ENCODE assay signal across 25 cellular contexts in genomic region chr20:32140603-32141002, GRCh38.
"Had no signal": no experiment of that assay in that cellular context is flagged by ENCODE, and none has a peak within 500 bp of the region (broad histone marks: within the 10 kb centered on the region; RNA-seq: fewer than 3 reads in every experiment).

No MANE protein-coding gene starts in this region.

- H3K4me3 Mint-ChIP-seq: activated B cell treated with CpG ODN at 0.5 μM for 24 hours; activated CD8-positive, alpha-beta T cell treated with anti-CD3 and anti-CD28 coated beads for 36 hours; activated naive CD4-positive, alpha-beta T cell treated with anti-CD3 and anti-CD28 coated beads for 36 hours; activated naive CD8-positive, alpha-beta T cell treated with anti-CD3 and anti-CD28 coated beads, Interleukin-2, amount 10 ng/mL, durations not matched to agents 7 days and 5 days; activated T-cell treated with anti-CD3 and anti-CD28 coated beads, Interleukin-2, amount 50 U/mL, for 72 hours; nephron had no signal

- H3K27me3 Mint-ChIP-seq: activated B cell treated with CpG ODN at 0.5 μM for 24 hours; activated CD8-positive, alpha-beta T cell treated with anti-CD3 and anti-CD28 coated beads for 36 hours; activated naive CD8-positive, alpha-beta T cell treated with anti-CD3 and anti-CD28 coated beads, Interleukin-2, amount 10 ng/mL, durations not matched to agents 7 days and 5 days had no signal

- H3K36me3 ChIP-seq: ovary had no signal

- H3K4me3 ChIP-seq: ascending aorta, esophagus squamous epithelium, heart right ventricle, left ventricle myocardium inferior, lung, ovary, psoas muscle, testis, transverse colon had no signal

- H3K9me3 ChIP-seq: ascending aorta, esophagus squamous epithelium, heart right ventricle, left ventricle myocardium inferior, ovary, psoas muscle, testis, transverse colon had no signal

- H3K27ac ChIP-seq: ascending aorta, brain microvascular endothelial cell, epithelial cell of prostate, esophagus squamous epithelium, heart right ventricle, left ventricle myocardium inferior, ovary, psoas muscle, testis, transverse colon had no signal

- ATAC-seq: activated CD8-positive, alpha-beta T cell treated with anti-CD3 and anti-CD28 coated beads for 36 hours; activated T-cell treated with anti-CD3 and anti-CD28 coated beads, Interleukin-2, amount 50 U/mL, for 72 hours; heart right ventricle; psoas muscle; stimulated activated naive CD8-positive, alpha-beta T cell treated with anti-CD3 and anti-CD28 coated beads, Interleukin-15, Interleukin-2, amounts not matched to agents 100 U/mL and 50 U/mL, for 24 hours had no signal

- H3K27me3 ChIP-seq: ascending aorta, brain microvascular endothelial cell, esophagus squamous epithelium, heart right ventricle, ovary, testis, transverse colon had no signal

- H3K4me1 ChIP-seq: ascending aorta, esophagus squamous epithelium, heart right ventricle, left ventricle myocardium inferior, psoas muscle, testis, transverse colon had no signal

- H3K9me3 Mint-ChIP-seq: activated B cell treated with CpG ODN at 0.5 μM for 24 hours; activated CD8-positive, alpha-beta T cell treated with anti-CD3 and anti-CD28 coated beads for 36 hours; activated naive CD4-positive, alpha-beta T cell treated with anti-CD3 and anti-CD28 coated beads for 36 hours; activated naive CD8-positive, alpha-beta T cell treated with anti-CD3 and anti-CD28 coated beads, Interleukin-2, amount 10 ng/mL, durations not matched to agents 7 days and 5 days; activated T-cell treated with anti-CD3 and anti-CD28 coated beads, Interleukin-2, amount 50 U/mL, for 72 hours; nephron had no signal

- DNase-seq: activated B cell treated with CpG ODN at 0.5 μM for 24 hours; activated CD4-positive, alpha-beta T cell treated with anti-CD3 and anti-CD28 coated beads, Interleukin-2, amount 50 U/mL, for 1 hour; activated CD8-positive, alpha-beta T cell treated with anti-CD3 and anti-CD28 coated beads for 36 hours; activated effector memory CD4-positive, alpha-beta T cell treated with Interleukin-2 at 50 U/mL for 16 hours; activated naive CD4-positive, alpha-beta T cell treated with anti-CD3 and anti-CD28 coated beads for 36 hours; activated naive CD8-positive, alpha-beta T cell treated with anti-CD3 and anti-CD28 coated beads, Interleukin-2, amount 10 ng/mL, durations not matched to agents 7 days and 5 days; activated T-cell treated with anti-CD3 and anti-CD28 coated beads, Interleukin-2, amount 50 U/mL, for 72 hours; brain microvascular endothelial cell; caudate nucleus; esophagus squamous epithelium; foreskin melanocyte; heart right ventricle; left ventricle myocardium inferior; ovary; psoas muscle; stimulated activated CD4-positive, alpha-beta T cell treated with anti-CD3 and anti-CD28 coated beads, Interleukin-12 subunit alpha, Interleukin-12 subunit beta, amount 100 ng/mL, for 4 hours; stimulated activated CD4-positive, alpha-beta T cell treated with anti-CD3 and anti-CD28 coated beads, Interleukin-4, amount 100 ng/mL, for 1 hour; stimulated activated naive CD8-positive, alpha-beta T cell treated with anti-CD3 and anti-CD28 coated beads, Interleukin-15, Interleukin-2, amounts not matched to agents 100 U/mL and 50 U/mL, for 24 hours; T-helper 2 cell; testis; transverse colon had no signal

- H3K4me1 Mint-ChIP-seq: activated B cell treated with CpG ODN at 0.5 μM for 24 hours; activated naive CD8-positive, alpha-beta T cell treated with anti-CD3 and anti-CD28 coated beads, Interleukin-2, amount 10 ng/mL, durations not matched to agents 7 days and 5 days; nephron had no signal

- H3K27ac Mint-ChIP-seq: activated B cell treated with CpG ODN at 0.5 μM for 24 hours; activated CD8-positive, alpha-beta T cell treated with anti-CD3 and anti-CD28 coated beads for 36 hours; activated naive CD4-positive, alpha-beta T cell treated with anti-CD3 and anti-CD28 coated beads for 36 hours; activated naive CD8-positive, alpha-beta T cell treated with anti-CD3 and anti-CD28 coated beads, Interleukin-2, amount 10 ng/mL, durations not matched to agents 7 days and 5 days; activated T-cell treated with anti-CD3 and anti-CD28 coated beads, Interleukin-2, amount 50 U/mL, for 72 hours; nephron had no signal
